15 cellular contexts compared by ENCODE assay signal in the genomic region with DNA sequence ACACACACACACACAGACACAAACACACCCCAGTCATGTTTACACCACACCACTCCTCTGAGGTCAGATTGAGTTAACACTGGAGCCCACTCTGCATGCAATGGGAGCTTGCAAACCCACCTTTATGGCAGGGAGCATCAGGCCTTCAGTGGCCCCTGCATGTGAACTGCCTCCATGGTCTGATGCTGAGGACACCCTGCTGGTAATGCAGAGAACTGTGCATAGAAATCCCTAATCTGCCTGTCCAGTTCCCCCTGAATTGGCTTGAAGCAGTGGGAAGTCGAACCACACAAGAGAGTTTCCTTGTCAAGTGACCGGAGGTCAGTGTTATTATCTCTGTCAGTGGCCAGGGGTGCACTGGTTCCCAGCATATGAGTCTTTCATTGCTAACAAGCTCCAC. TPM values are rescaled to one million over a fixed set of nuclear protein-coding genes. Genes with fewer than 3 reads are reported as not detected.
"Had no signal": no experiment of that assay in that cellular context is flagged by ENCODE, and none has a peak within 500 bp of the region (broad histone marks: within the 10 kb centered on the region; RNA-seq: fewer than 3 reads in every experiment).

No MANE protein-coding gene starts in this region.

- H3K36me3 Mint-ChIP-seq: natural killer cell had no signal

- H3K27me3 Mint-ChIP-seq: activated B cell treated with CpG ODN at 0.5 μM for 24 hours; activated CD4-positive, alpha-beta T cell treated with anti-CD3 and anti-CD28 coated beads, Interleukin-2, amount 10 ng/mL, durations not matched to agents 24 days and 14 days had no signal

- H3K4me3 Mint-ChIP-seq: activated B cell treated with CpG ODN at 0.5 μM for 24 hours; activated CD4-positive, alpha-beta T cell treated with anti-CD3 and anti-CD28 coated beads, Interleukin-2, amount 10 ng/mL, durations not matched to agents 24 days and 14 days; natural killer cell had no signal

- H3K27ac Mint-ChIP-seq: activated B cell treated with CpG ODN at 0.5 μM for 24 hours; activated CD4-positive, alpha-beta T cell treated with anti-CD3 and anti-CD28 coated beads, Interleukin-2, amount 10 ng/mL, durations not matched to agents 24 days and 14 days; natural killer cell had no signal

- FAIRE-seq: endometrium had no signal

- H3K9me3 Mint-ChIP-seq: activated B cell treated with CpG ODN at 0.5 μM for 24 hours; activated CD4-positive, alpha-beta T cell treated with anti-CD3 and anti-CD28 coated beads, Interleukin-2, amount 10 ng/mL, durations not matched to agents 24 days and 14 days had no signal

- DNase-seq: activated B cell treated with CpG ODN at 0.5 μM for 24 hours; activated CD4-positive, alpha-beta T cell treated with anti-CD3 and anti-CD28 coated beads, Interleukin-2, amount 10 ng/mL, durations not matched to agents 24 days and 14 days; activated CD8-positive, alpha-beta memory T cell treated with anti-CD3 and anti-CD28 coated beads for 24 hours; activated naive CD4-positive, alpha-beta T cell treated with Interleukin-2 at 50 U/mL for 16 hours; anterior cingulate cortex; esophagus squamous epithelium; mesenchymal stem cell; natural killer cell; occipital lobe; right lobe of liver; stimulated activated CD4-positive, alpha-beta T cell treated with anti-CD3 and anti-CD28 coated beads, Interleukin-4, amount 100 ng/mL, for 4 hours; stimulated activated CD8-positive, alpha-beta memory T cell treated with anti-CD3 and anti-CD28 coated beads, Interleukin-4, amount 100 ng/mL, for 48 hours; stimulated activated naive CD4-positive, alpha-beta T cell treated with Interleukin-2 at 50 U/mL for 16 hours; trophoblast cell had no signal

- ATAC-seq: natural killer cell, right lobe of liver had no signal

- H3K4me1 Mint-ChIP-seq: activated B cell treated with CpG ODN at 0.5 μM for 24 hours; activated CD4-positive, alpha-beta T cell treated with anti-CD3 and anti-CD28 coated beads, Interleukin-2, amount 10 ng/mL, durations not matched to agents 24 days and 14 days; natural killer cell had no signal

RNA-seq across cellular contexts. Expression of gene ANOS1, which starts 59.8 kb away (rescaled TPM):
- total RNA-seq: activated CD4-positive, alpha-beta T cell treated with anti-CD3 and anti-CD28 coated beads, Interleukin-2, amount 10 ng/mL, durations not matched to agents 24 days and 14 days; natural killer cell had no signal
